ENCODE assay signal across 23 cellular contexts in the genomic region with DNA sequence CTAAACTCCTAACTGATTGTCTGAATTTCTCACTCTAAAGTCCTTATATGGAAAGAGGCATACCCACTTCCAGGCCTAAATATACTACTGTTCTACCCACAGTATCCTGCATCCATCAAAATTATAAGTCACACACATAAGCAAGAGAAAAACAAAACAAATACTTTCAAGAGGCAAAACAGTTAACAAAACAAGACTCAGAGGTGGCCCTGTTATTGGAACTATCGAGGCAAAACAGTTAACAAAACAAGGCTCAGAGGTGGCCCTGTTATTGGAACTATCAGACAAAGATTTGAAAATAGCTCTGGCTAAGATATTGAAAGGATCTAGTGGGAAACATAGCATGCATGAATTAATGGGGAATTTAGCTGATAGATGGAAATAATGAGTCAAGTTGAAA.
A peak's percentile ranks its signal among the peaks of the same experiment; 100 is the strongest.
DNase-seq lines count a peak whose midpoint lies in the region; ATAC-seq, FAIRE-seq and TF ChIP-seq lines count a peak whose summit lies in the region.
"Had no signal": no experiment of that assay in that cellular context is flagged by ENCODE, and none has a peak within 500 bp of the region (broad histone marks: within the 10 kb centered on the region; RNA-seq: fewer than 3 reads in every experiment).

No MANE protein-coding gene starts in this region.

- no peak overlapping the region for H3K4me2 ChIP-seq in astrocyte (ENCODE audit: low read length)

- no peaks in the 10 kb centered on the region for H3K27me3 Mint-ChIP-seq in activated CD4-positive, alpha-beta T cell treated with anti-CD3 and anti-CD28 coated beads for 36 hours
- no peaks in the 10 kb centered on the region for H3K27me3 Mint-ChIP-seq in stimulated activated naive CD8-positive, alpha-beta T cell treated with anti-CD3 and anti-CD28 coated beads, Interleukin-15, Interleukin-2, amounts not matched to agents 100 ng/mL and 50 ng/mL, for 24 hours
- H3K27me3 Mint-ChIP-seq in astrocyte (ENCODE audit: low read depth, unreplicated experiment): no peaks in the 10 kb centered on the region
- H3K27me3 Mint-ChIP-seq in stimulated activated naive CD8-positive, alpha-beta T cell treated with anti-CD3 and anti-CD28 coated beads, Interleukin-15, amount 100 ng/mL, for 72 hours: no peaks in the 10 kb centered on the region
- H3K27me3 Mint-ChIP-seq: B cell; CD4-positive, alpha-beta T cell had no signal

- no peak overlapping the region for H3K4me3 Mint-ChIP-seq in activated CD4-positive, alpha-beta T cell treated with anti-CD3 and anti-CD28 coated beads for 36 hours
- H3K4me3 Mint-ChIP-seq in stimulated activated naive CD8-positive, alpha-beta T cell treated with anti-CD3 and anti-CD28 coated beads, Interleukin-15, Interleukin-2, amounts not matched to agents 100 ng/mL and 50 ng/mL, for 24 hours: no peak overlapping the region
- H3K4me3 Mint-ChIP-seq in astrocyte (ENCODE audit: unreplicated experiment): no peak overlapping the region
- H3K4me3 Mint-ChIP-seq in stimulated activated naive CD8-positive, alpha-beta T cell treated with anti-CD3 and anti-CD28 coated beads, Interleukin-15, amount 100 ng/mL, for 72 hours: no peak overlapping the region
- H3K4me3 Mint-ChIP-seq: B cell; CD4-positive, alpha-beta T cell had no signal

- no peaks in the 10 kb centered on the region for H3K9me3 ChIP-seq in astrocyte (ENCODE audit: insufficient read depth, low read depth, low read length)

- peaks cover 21% of the 10 kb centered on the region for H3K4me1 Mint-ChIP-seq in activated CD4-positive, alpha-beta T cell treated with anti-CD3 and anti-CD28 coated beads for 36 hours
- peaks cover 22% of the 10 kb centered on the region for H3K4me1 Mint-ChIP-seq in stimulated activated naive CD8-positive, alpha-beta T cell treated with anti-CD3 and anti-CD28 coated beads, Interleukin-15, Interleukin-2, amounts not matched to agents 100 ng/mL and 50 ng/mL, for 24 hours (ENCODE audit: low read depth)
- H3K4me1 Mint-ChIP-seq in astrocyte (ENCODE audit: low read depth, unreplicated experiment): peaks cover 19% of the 10 kb centered on the region
- peaks cover 15% of the 10 kb centered on the region for H3K4me1 Mint-ChIP-seq in stimulated activated naive CD8-positive, alpha-beta T cell treated with anti-CD3 and anti-CD28 coated beads, Interleukin-15, amount 100 ng/mL, for 72 hours

- CTCF ChIA-PET in activated CD4-positive, alpha-beta T cell treated with anti-CD3 and anti-CD28 coated beads for 36 hours (lab: Charles Lee): interaction anchor here (0.6 to 1.6 kb wide), 2 partner anchors 14 to 1327 kb away, joined by 4 read pairs; no protein-coding TSS in a partner anchor

- TF ChIP-seq CTCF in astrocyte (IDR thresholded peaks at IDR 0.05; ENCODE audit: insufficient read depth, low read depth, low read length): no peak

- intact Hi-C loops in activated CD4-positive, alpha-beta T cell treated with anti-CD3 and anti-CD28 coated beads for 36 hours (cut with DNase I, micrococcal nuclease): no loop called here

- peaks cover 18% of the 10 kb centered on the region for H3K4me1 ChIP-seq in astrocyte (ENCODE audit: insufficient read depth, low read length)

- H3K4me3 ChIP-seq in astrocyte (ENCODE audit: insufficient read depth, low read depth, low read length): no peak overlapping the region

- H3K9ac ChIP-seq in astrocyte (ENCODE audit: low read length): no peak overlapping the region

- FAIRE-seq in astrocyte (lab: Jason Lieb, UNC): no peak
- no peak for FAIRE-seq in GM12892 (lab: Jason Lieb, UNC)
- FAIRE-seq: GM19239 had no signal

- H4K20me1 ChIP-seq in astrocyte (ENCODE audit: insufficient read depth, low read length): no peaks in the 10 kb centered on the region

- peaks cover 5% of the 10 kb centered on the region for H3K36me3 ChIP-seq in astrocyte (ENCODE audit: insufficient read depth, low read length)

- H2AFZ ChIP-seq in astrocyte (ENCODE audit: low read depth, low read length): no peak overlapping the region

- peaks cover 44% of the 10 kb centered on the region for H3K36me3 Mint-ChIP-seq in activated CD4-positive, alpha-beta T cell treated with anti-CD3 and anti-CD28 coated beads for 36 hours (ENCODE audit: low read depth)
- peaks cover 55% of the 10 kb centered on the region for H3K36me3 Mint-ChIP-seq in stimulated activated naive CD8-positive, alpha-beta T cell treated with anti-CD3 and anti-CD28 coated beads, Interleukin-15, Interleukin-2, amounts not matched to agents 100 ng/mL and 50 ng/mL, for 24 hours (ENCODE audit: low read depth)
- peaks cover 19% of the 10 kb centered on the region for H3K36me3 Mint-ChIP-seq in astrocyte (ENCODE audit: low read depth, unreplicated experiment)

- no peak overlapping the region for H3K27ac ChIP-seq in astrocyte (ENCODE audit: low read depth, low read length)

- POLR2A ChIA-PET in activated CD4-positive, alpha-beta T cell treated with anti-CD3 and anti-CD28 coated beads for 36 hours (lab: Charles Lee): no interaction called here

- H3K27ac Mint-ChIP-seq in activated CD4-positive, alpha-beta T cell treated with anti-CD3 and anti-CD28 coated beads for 36 hours: peak overlapping the region; percentile 4
- peak overlapping the region; percentile 62 for H3K27ac Mint-ChIP-seq in stimulated activated naive CD8-positive, alpha-beta T cell treated with anti-CD3 and anti-CD28 coated beads, Interleukin-15, Interleukin-2, amounts not matched to agents 100 ng/mL and 50 ng/mL, for 24 hours
- peak overlapping the region; percentile 8 for H3K27ac Mint-ChIP-seq in astrocyte (ENCODE audit: unreplicated experiment)
- H3K27ac Mint-ChIP-seq in stimulated activated naive CD8-positive, alpha-beta T cell treated with anti-CD3 and anti-CD28 coated beads, Interleukin-15, amount 100 ng/mL, for 72 hours: peak overlapping the region; percentile 35 to 72
- H3K27ac Mint-ChIP-seq: B cell; CD4-positive, alpha-beta T cell had no signal

- peaks cover 11% of the 10 kb centered on the region for H3K9me3 Mint-ChIP-seq in activated CD4-positive, alpha-beta T cell treated with anti-CD3 and anti-CD28 coated beads for 36 hours (ENCODE audit: low read depth)
- H3K9me3 Mint-ChIP-seq in stimulated activated naive CD8-positive, alpha-beta T cell treated with anti-CD3 and anti-CD28 coated beads, Interleukin-15, Interleukin-2, amounts not matched to agents 100 ng/mL and 50 ng/mL, for 24 hours: peaks cover 15% of the 10 kb centered on the region
- H3K9me3 Mint-ChIP-seq in astrocyte (ENCODE audit: unreplicated experiment): no peaks in the 10 kb centered on the region
- peaks cover 19 to 27% of the 10 kb centered on the region in 2 donors for H3K9me3 Mint-ChIP-seq in stimulated activated naive CD8-positive, alpha-beta T cell treated with anti-CD3 and anti-CD28 coated beads, Interleukin-15, amount 100 ng/mL, for 72 hours

- H3K79me2 ChIP-seq in astrocyte (ENCODE audit: insufficient read depth, low read length): peaks cover under 1% of the 10 kb centered on the region

- TF ChIP-seq POLR2A in GM12892 (IDR thresholded peaks at IDR 0.05; ENCODE audit: low read depth, low read length): no peak

- ATAC-seq in activated CD4-positive, alpha-beta T cell treated with anti-CD3 and anti-CD28 coated beads for 36 hours: no peak
- ATAC-seq in stimulated activated naive CD8-positive, alpha-beta T cell treated with anti-CD3 and anti-CD28 coated beads, Interleukin-15, Interleukin-2, amounts not matched to agents 100 U/mL and 50 U/mL, for 24 hours: no peak
- no peak for ATAC-seq in stimulated activated naive CD8-positive, alpha-beta T cell treated with anti-CD3 and anti-CD28 coated beads, Interleukin-15, amount 100 ng/mL, for 72 hours
- ATAC-seq: HCT116, PC-3 had no signal

- no peaks in the 10 kb centered on the region for H3K27me3 ChIP-seq in astrocyte (ENCODE audit: insufficient read depth, low read length)

- no peak for DNase-seq in activated CD4-positive, alpha-beta T cell treated with anti-CD3 and anti-CD28 coated beads for 36 hours
- no peak for DNase-seq in activated CD4-positive, alpha-beta T cell treated with anti-CD3 and anti-CD28 coated beads for 4 hours
- DNase-seq in stimulated activated naive CD8-positive, alpha-beta T cell treated with anti-CD3 and anti-CD28 coated beads, Interleukin-15, Interleukin-2, amounts not matched to agents 100 U/mL and 50 U/mL, for 24 hours: no peak
- no peak for DNase-seq in astrocyte (ENCODE audit: low read depth)
- no peak for DNase-seq in stimulated activated naive CD8-positive, alpha-beta T cell treated with anti-CD3 and anti-CD28 coated beads, Interleukin-15, amount 100 ng/mL, for 72 hours
- no peak for DNase-seq in GM12892 (ENCODE audit: insufficient read length)
- DNase-seq in islet precursor cell: no peak
- DNase-seq: 8988T; CD4-positive, alpha-beta T cell; GF-D8; GOT3; KG1; NCI-H1417 treated with DMSO at 0.1 percent for 48 hours; NCI-H1930; NCI-H345; NCI-H524 treated with DMSO at 0.1 percent for 48 hours; PC-3; RPMI8226; SIG-M5 had no signal

Comparison
In these comparisons a context has a peak if more than half of its experiments do, and no peak if none do; other contexts are left out.
1. H3K27ac Mint-ChIP-seq: peak in every context shown above with its lines; median percentile 62 in stimulated activated naive CD8-positive, alpha-beta T cell treated with anti-CD3 and anti-CD28 coated beads, Interleukin-15, Interleukin-2, amounts not matched to agents 100 ng/mL and 50 ng/mL, for 24 hours; 54 in stimulated activated naive CD8-positive, alpha-beta T cell treated with anti-CD3 and anti-CD28 coated beads, Interleukin-15, amount 100 ng/mL, for 72 hours; 8 in astrocyte; 4 in activated CD4-positive, alpha-beta T cell treated with anti-CD3 and anti-CD28 coated beads for 36 hours.